27 cellular contexts compared by ENCODE assay signal in the genomic region with DNA sequence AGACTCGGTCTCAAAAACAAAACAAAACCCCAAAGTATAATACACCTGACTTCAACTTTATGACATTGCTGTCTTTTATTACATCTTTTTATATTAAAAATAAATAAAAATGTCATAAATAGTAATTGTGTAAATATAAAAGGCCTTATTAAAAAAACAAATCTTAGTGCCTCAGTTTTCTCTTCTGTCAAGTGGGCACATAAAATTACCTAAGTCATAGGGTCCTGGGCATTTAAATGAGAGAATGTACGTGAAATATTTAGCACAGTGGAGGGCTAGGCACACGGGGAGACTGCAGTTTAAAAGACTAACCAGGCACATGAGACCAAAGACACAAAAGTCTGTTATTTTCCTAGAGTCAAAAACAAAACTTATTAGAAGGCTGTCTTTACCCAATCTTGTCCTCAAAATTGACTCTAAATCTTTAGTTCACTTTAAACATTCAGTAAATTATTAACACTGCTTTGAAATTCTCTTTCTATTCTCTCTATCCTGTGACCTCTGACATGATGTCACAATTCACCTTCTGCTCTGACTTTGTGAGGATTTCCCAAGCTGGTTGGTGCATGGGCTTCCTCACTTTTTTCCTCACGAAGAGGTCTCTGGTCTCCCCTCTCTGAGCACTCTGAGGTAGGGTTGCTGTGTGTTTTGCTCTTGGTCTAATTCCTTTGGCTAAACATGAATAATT. TPM values are rescaled to one million over a fixed set of nuclear protein-coding genes. Genes with fewer than 3 reads are reported as not detected.
"Had no signal": no experiment of that assay in that cellular context is flagged by ENCODE, and none has a peak within 500 bp of the region (broad histone marks: within the 10 kb centered on the region; RNA-seq: fewer than 3 reads in every experiment).

No MANE protein-coding gene starts in this region.

- ATAC-seq: activated CD4-positive, alpha-beta T cell treated with anti-CD3 and anti-CD28 coated beads for 36 hours; activated CD8-positive, alpha-beta T cell treated with anti-CD3 and anti-CD28 coated beads for 36 hours; activated T-cell treated with anti-CD3 and anti-CD28 coated beads, Interleukin-2, amount 50 U/mL, for 72 hours had no signal

- H3K4me3 Mint-ChIP-seq: activated CD4-positive, alpha-beta T cell treated with anti-CD3 and anti-CD28 coated beads for 36 hours; activated CD8-positive, alpha-beta T cell treated with anti-CD3 and anti-CD28 coated beads for 36 hours; activated naive CD8-positive, alpha-beta T cell treated with anti-CD3 and anti-CD28 coated beads, Interleukin-2, amount 10 ng/mL, durations not matched to agents 7 days and 5 days; activated T-cell treated with anti-CD3 and anti-CD28 coated beads, Interleukin-2, amount 50 U/mL, for 72 hours had no signal

- DNase-seq: activated CD4-positive, alpha-beta T cell treated with anti-CD3 and anti-CD28 coated beads for 36 hours; activated CD8-positive, alpha-beta memory T cell treated with anti-CD3 and anti-CD28 coated beads, Interleukin-2, amount 50 U/mL, for 4 hours; activated CD8-positive, alpha-beta T cell treated with anti-CD3 and anti-CD28 coated beads for 36 hours; activated naive CD4-positive, alpha-beta T cell treated with anti-CD3 and anti-CD28 coated beads, Interleukin-2, amount 50 U/mL, for 16 hours; activated naive CD8-positive, alpha-beta T cell treated with anti-CD3 and anti-CD28 coated beads, Interleukin-2, amount 10 ng/mL, durations not matched to agents 7 days and 5 days; activated T-cell treated with anti-CD3 and anti-CD28 coated beads, Interleukin-2, amount 50 U/mL, for 72 hours; adrenal gland; anterior cingulate cortex; MG63; MV-4-11; NCI-H1092 treated with DMSO at 0.1 percent for 48 hours; NCI-H1417 treated with DMSO at 0.1 percent for 48 hours; NCI-H1694; NCI-H2029; NCI-H2107; NCI-H2171 treated with DMSO at 0.1 percent for 48 hours; NCI-H226; NCI-H526; NCI-H82; PC-9; SHP77 treated with DMSO at 0.1 percent for 48 hours; T-helper 2 cell; T1000 had no signal

- H3K27ac Mint-ChIP-seq: activated CD4-positive, alpha-beta T cell treated with anti-CD3 and anti-CD28 coated beads for 36 hours; activated T-cell treated with anti-CD3 and anti-CD28 coated beads, Interleukin-2, amount 50 U/mL, for 72 hours; activated T-helper 2 cell treated with anti-CD3 and anti-CD28 coated beads, Interferon-gamma antibody, Interleukin-2, Interleukin-4, amounts not matched to agents 10 μg/mL and 5 μg/mL and 100 μg/mL, durations not matched to agents 14 hours and 24 hours and 36 hours had no signal

- H3K4me2 ChIP-seq: KMS-11, PC-9 had no signal

- H2AFZ ChIP-seq: PC-9 had no signal

- H3K9ac ChIP-seq: KMS-11 had no signal

- H3K36me3 ChIP-seq: adrenal gland had no signal

- H3K4me3 ChIP-seq: adrenal gland, MG63, PC-9 had no signal

- H3K27ac ChIP-seq: adrenal gland, KMS-11, PC-9 had no signal

- H3K9me3 ChIP-seq: adrenal gland, MG63 had no signal

- H3K9me3 Mint-ChIP-seq: activated CD8-positive, alpha-beta T cell treated with anti-CD3 and anti-CD28 coated beads for 36 hours; activated naive CD8-positive, alpha-beta T cell treated with anti-CD3 and anti-CD28 coated beads, Interleukin-2, amount 10 ng/mL, durations not matched to agents 7 days and 5 days; activated T-cell treated with anti-CD3 and anti-CD28 coated beads, Interleukin-2, amount 50 U/mL, for 72 hours; activated T-helper 2 cell treated with anti-CD3 and anti-CD28 coated beads, Interferon-gamma antibody, Interleukin-2, Interleukin-4, amounts not matched to agents 10 μg/mL and 5 μg/mL and 100 μg/mL, durations not matched to agents 14 hours and 24 hours and 36 hours had no signal

- FAIRE-seq: TTC549 had no signal

- H3K27me3 ChIP-seq: adrenal gland, MG63 had no signal

- H3K27me3 Mint-ChIP-seq: activated CD4-positive, alpha-beta T cell treated with anti-CD3 and anti-CD28 coated beads for 36 hours; activated CD8-positive, alpha-beta T cell treated with anti-CD3 and anti-CD28 coated beads for 36 hours; activated naive CD8-positive, alpha-beta T cell treated with anti-CD3 and anti-CD28 coated beads, Interleukin-2, amount 10 ng/mL, durations not matched to agents 7 days and 5 days had no signal

RNA-seq across cellular contexts. Expression of gene PCDH12, which starts 8.4 kb away (rescaled TPM):
- total RNA-seq: PC-9, SK-MEL-5 had no signal
